In genomic region chr18:23646282-23646681, GRCh38 we compare ENCODE assay signal across 35 cellular contexts. TPM values are rescaled to one million over a fixed set of nuclear protein-coding genes. Genes with fewer than 3 reads are reported as not detected.
"Had no signal": no experiment of that assay in that cellular context is flagged by ENCODE, and none has a peak within 500 bp of the region (broad histone marks: within the 10 kb centered on the region; RNA-seq: fewer than 3 reads in every experiment).

No MANE protein-coding gene starts in this region.

- H3K36me3 ChIP-seq: adrenal gland, brain microvascular endothelial cell, breast epithelium had no signal

- H3K4me3 ChIP-seq: adrenal gland, body of pancreas, breast epithelium had no signal

- H3K4me1 ChIP-seq: adrenal gland, breast epithelium had no signal

- H3K27ac ChIP-seq: adrenal gland, body of pancreas, brain microvascular endothelial cell, breast epithelium, VCaP had no signal

- DNase-seq: activated B cell treated with CpG ODN at 0.5 μM for 24 hours; activated CD4-positive, alpha-beta memory T cell treated with anti-CD3 and anti-CD28 coated beads for 36 hours; activated CD4-positive, alpha-beta T cell treated with anti-CD3 and anti-CD28 coated beads for 4 hours; activated CD4-positive, alpha-beta T cell treated with anti-CD3 and anti-CD28 coated beads, Interleukin-2, amount 10 ng/mL, durations not matched to agents 24 days and 14 days; activated CD4-positive, alpha-beta T cell treated with anti-CD3 and anti-CD28 coated beads, Interleukin-2, amount 50 U/mL, for 1 hour; activated CD4-positive, alpha-beta T cell treated with anti-CD3 and anti-CD28 coated beads, Interleukin-2, amount 50 U/mL, for 4 hours; activated CD4-positive, CD25-positive, alpha-beta regulatory T cell treated with anti-CD3 and anti-CD28 coated beads, Interleukin-2, amount 50 U/mL, for 72 hours; activated CD8-positive, alpha-beta memory T cell treated with anti-CD3 and anti-CD28 coated beads, Interleukin-2, amount 50 U/mL, for 4 hours; activated CD8-positive, alpha-beta T cell treated with anti-CD3 and anti-CD28 coated beads for 36 hours; activated effector memory CD4-positive, alpha-beta T cell treated with anti-CD3 and anti-CD28 coated beads, Interleukin-2, amount 50 U/mL, for 16 hours; activated gamma-delta T cell treated with Interleukin-2 at 50 U/mL for 16 hours; activated naive CD4-positive, alpha-beta T cell; activated naive CD4-positive, alpha-beta T cell treated with anti-CD3 and anti-CD28 coated beads for 36 hours; activated naive CD4-positive, alpha-beta T cell treated with anti-CD3 and anti-CD28 coated beads, Interleukin-2, amount 50 U/mL, for 16 hours; activated naive CD8-positive, alpha-beta T cell treated with anti-CD3 and anti-CD28 coated beads for 36 hours; activated T-cell treated with anti-CD3 and anti-CD28 coated beads for 4 hours; activated T-cell treated with anti-CD3 and anti-CD28 coated beads, Interleukin-2, amount 50 U/mL, for 1 hour; activated T-cell treated with anti-CD3 and anti-CD28 coated beads, Interleukin-2, amount 50 U/mL, for 4 hours; activated T-cell treated with anti-CD3 and anti-CD28 coated beads, Interleukin-2, amount 50 U/mL, for 72 hours; adrenal gland; amniotic stem cell; aorta; body of pancreas; brain microvascular endothelial cell; central memory CD4-positive, alpha-beta T cell; T-helper 17 cell had no signal

- FAIRE-seq: astrocyte, TTC549 had no signal

- ATAC-seq: activated CD8-positive, alpha-beta T cell treated with anti-CD3 and anti-CD28 coated beads for 36 hours; activated naive CD4-positive, alpha-beta T cell treated with anti-CD3 and anti-CD28 coated beads, Interleukin-2, amount 50 U/mL, for 72 hours; activated T-cell treated with anti-CD3 and anti-CD28 coated beads, Interleukin-2, amount 50 U/mL, for 4 hours; activated T-cell treated with anti-CD3 and anti-CD28 coated beads, Interleukin-2, amount 50 U/mL, for 72 hours; activated T-helper 17 cell treated with anti-CD3 and anti-CD28 coated beads, Interleukin-2, amount 50 U/mL, for 72 hours; body of pancreas; T-helper 17 cell had no signal

- H3K27me3 ChIP-seq: adrenal gland, body of pancreas, brain microvascular endothelial cell, breast epithelium had no signal

- H3K9me3 ChIP-seq: adrenal gland, body of pancreas had no signal

RNA-seq across cellular contexts. Expression of gene ANKRD29, which starts 16.4 kb away (rescaled TPM):
- total RNA-seq: activated B cell treated with CpG ODN at 0.5 μM for 24 hours; activated CD4-positive, alpha-beta memory T cell treated with anti-CD3 and anti-CD28 coated beads for 36 hours; activated CD4-positive, alpha-beta T cell treated with anti-CD3 and anti-CD28 coated beads, Interleukin-2, amount 10 ng/mL, durations not matched to agents 24 days and 14 days; activated CD8-positive, alpha-beta memory T cell treated with anti-CD3 and anti-CD28 coated beads for 36 hours; activated CD8-positive, alpha-beta T cell treated with anti-CD3 and anti-CD28 coated beads for 36 hours; activated naive CD4-positive, alpha-beta T cell treated with anti-CD3 and anti-CD28 coated beads for 36 hours; activated naive CD4-positive, alpha-beta T cell treated with anti-CD3 and anti-CD28 coated beads, Interleukin-2, amount 50 U/mL, for 72 hours; activated naive CD8-positive, alpha-beta T cell treated with anti-CD3 and anti-CD28 coated beads for 36 hours; activated T-cell treated with anti-CD3 and anti-CD28 coated beads, Interleukin-2, amount 50 U/mL, for 4 hours; activated T-cell treated with anti-CD3 and anti-CD28 coated beads, Interleukin-2, amount 50 U/mL, for 72 hours; activated T-helper 1 cell treated with anti-CD3 and anti-CD28 coated beads, Interleukin-12 subunit alpha, Interleukin-12 subunit beta, Interleukin-2, Interleukin-4 antibody, amounts not matched to agents 30 ng/mL and 10 ng/mL and 1 ng/mL, durations not matched to agents 14 hours and 24 hours and 36 hours; activated T-helper 17 cell treated with anti-CD3 and anti-CD28 coated beads, Interleukin-2, amount 50 U/mL, for 72 hours had no signal

RNA-seq across cellular contexts. Expression of gene LAMA3, which starts 43.0 kb away (rescaled TPM):
- total RNA-seq: activated B cell treated with CpG ODN at 0.5 μM for 24 hours; activated CD4-positive, alpha-beta T cell treated with anti-CD3 and anti-CD28 coated beads, Interleukin-2, amount 10 ng/mL, durations not matched to agents 24 days and 14 days; activated T-helper 1 cell treated with anti-CD3 and anti-CD28 coated beads, Interleukin-12 subunit alpha, Interleukin-12 subunit beta, Interleukin-2, Interleukin-4 antibody, amounts not matched to agents 30 ng/mL and 10 ng/mL and 1 ng/mL, durations not matched to agents 14 hours and 24 hours and 36 hours; T-helper 1 cell treated with Interleukin-12 subunit alpha and Interleukin-12 subunit beta and Interleukin-4 antibody, amounts not matched to agents 30 ng/mL and 1 ng/mL, for 36 hours had no signal
